8 cellular contexts compared by ENCODE assay signal in the genomic region with DNA sequence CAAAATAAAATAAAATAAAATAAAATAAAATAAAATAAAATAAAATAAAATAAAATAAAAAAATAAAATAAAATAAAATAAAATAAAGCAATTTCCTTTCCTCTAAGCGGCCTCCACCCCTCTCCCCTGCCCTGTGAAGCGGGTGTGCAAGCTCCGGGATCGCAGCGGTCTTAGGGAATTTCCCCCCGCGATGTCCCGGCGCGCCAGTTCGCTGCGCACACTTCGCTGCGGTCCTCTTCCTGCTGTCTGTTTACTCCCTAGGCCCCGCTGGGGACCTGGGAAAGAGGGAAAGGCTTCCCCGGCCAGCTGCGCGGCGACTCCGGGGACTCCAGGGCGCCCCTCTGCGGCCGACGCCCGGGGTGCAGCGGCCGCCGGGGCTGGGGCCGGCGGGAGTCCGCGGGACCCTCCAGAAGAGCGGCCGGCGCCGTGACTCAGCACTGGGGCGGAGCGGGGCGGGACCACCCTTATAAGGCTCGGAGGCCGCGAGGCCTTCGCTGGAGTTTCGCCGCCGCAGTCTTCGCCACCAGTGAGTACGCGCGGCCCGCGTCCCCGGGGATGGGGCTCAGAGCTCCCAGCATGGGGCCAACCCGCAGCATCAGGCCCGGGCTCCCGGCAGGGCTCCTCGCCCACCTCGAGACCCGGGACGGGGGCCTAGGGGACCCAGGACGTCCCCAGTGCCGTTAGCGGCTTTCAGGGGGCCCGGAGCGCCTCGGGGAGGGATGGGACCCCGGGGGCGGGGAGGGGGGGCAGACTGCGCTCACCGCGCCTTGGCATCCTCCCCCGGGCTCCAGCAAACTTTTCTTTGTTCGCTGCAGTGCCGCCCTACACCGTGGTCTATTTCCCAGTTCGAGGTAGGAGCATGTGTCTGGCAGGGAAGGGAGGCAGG. TPM values are rescaled to one million over a fixed set of nuclear protein-coding genes. Genes with fewer than 3 reads are reported as not detected.
DNase-seq lines count a peak whose midpoint lies in the region; ATAC-seq and TF ChIP-seq lines count a peak whose summit lies in the region.

Gene GSTP1 (plus strand): TSS at position 494 of the 886 bp plus-strand sequence. CDS start 32 bp downstream, at position 526.

- H3K4me1 Mint-ChIP-seq in activated CD8-positive, alpha-beta T cell treated with anti-CD3 and anti-CD28 coated beads, Interleukin-2, amount 10 ng/mL, durations not matched to agents 7 days and 5 days (ENCODE audit: low read depth) = peaks cover 51% of the 10 kb centered on the region
- H3K4me1 Mint-ChIP-seq in memory B cell = peaks cover 59% of the 10 kb centered on the region

- peak; percentile 60 for ATAC-seq in HG02981 (IDR thresholded peaks at IDR 0.05; ENCODE audit: unreplicated experiment)
- peak; percentile 92 for ATAC-seq in activated CD8-positive, alpha-beta T cell treated with anti-CD3 and anti-CD28 coated beads, Interleukin-2, amount 10 ng/mL, durations not matched to agents 7 days and 5 days
- peak; percentile 43 for ATAC-seq in memory B cell (ENCODE audit: low read depth)

- H3K4me3 Mint-ChIP-seq in activated CD8-positive, alpha-beta T cell treated with anti-CD3 and anti-CD28 coated beads, Interleukin-2, amount 10 ng/mL, durations not matched to agents 7 days and 5 days = peak within 1 kb of the TSS; percentile 88
- H3K4me3 Mint-ChIP-seq in memory B cell = peak within 1 kb of the TSS; percentile 88

- H3K36me3 Mint-ChIP-seq in activated CD8-positive, alpha-beta T cell treated with anti-CD3 and anti-CD28 coated beads, Interleukin-2, amount 10 ng/mL, durations not matched to agents 7 days and 5 days (ENCODE audit: low read depth) = peaks cover 37% of the 10 kb centered on the region
- H3K36me3 Mint-ChIP-seq in memory B cell = peaks cover 1% of the 10 kb centered on the region

- peak within 1 kb of the TSS; percentile 82 for H3K27ac Mint-ChIP-seq in activated CD8-positive, alpha-beta T cell treated with anti-CD3 and anti-CD28 coated beads, Interleukin-2, amount 10 ng/mL, durations not matched to agents 7 days and 5 days
- H3K27ac Mint-ChIP-seq in memory B cell = peak within 1 kb of the TSS; percentile 91

- H3K27ac ChIP-seq in 22Rv1 = peak within 1 kb of the TSS; percentile 81

- H3K27me3 Mint-ChIP-seq in activated CD8-positive, alpha-beta T cell treated with anti-CD3 and anti-CD28 coated beads, Interleukin-2, amount 10 ng/mL, durations not matched to agents 7 days and 5 days (ENCODE audit: low read depth) = peaks cover 24% of the 10 kb centered on the region
- H3K27me3 Mint-ChIP-seq in memory B cell = peaks cover 3% of the 10 kb centered on the region

- CTCF ChIA-PET in activated CD8-positive, alpha-beta T cell treated with anti-CD3 and anti-CD28 coated beads, Interleukin-2, amount 10 ng/mL, durations not matched to agents 7 days and 5 days (lab: Charles Lee) = interaction anchor here (0.6 to 2.2 kb wide), 13 partner anchors 8 to 755 kb away, joined by 3 to 11 read pairs (median 4); partner anchors contain the start of genes NUDT8 and PPP1CA

- no peak for TF ChIP-seq CTCF in 22Rv1 (IDR thresholded peaks at IDR 0.05)

- POLR2A ChIA-PET in activated CD8-positive, alpha-beta T cell treated with anti-CD3 and anti-CD28 coated beads, Interleukin-2, amount 10 ng/mL, durations not matched to agents 7 days and 5 days (lab: Charles Lee) = interaction anchor here (0.5 to 3.0 kb wide), 5 partner anchors 9 to 615 kb away, joined by 3 to 13 read pairs (median 5); partner anchors contain the start of gene PTPRCAP

- peak; percentile 14 for DNase-seq in NCI-H774 (lab: John Stamatoyannopoulos, UW)
- DNase-seq in activated CD8-positive, alpha-beta T cell treated with anti-CD3 and anti-CD28 coated beads, Interleukin-2, amount 10 ng/mL, durations not matched to agents 7 days and 5 days = peak; percentile 86
- peak; percentile 63 for DNase-seq in effector CD8-positive, alpha-beta T cell (lab: John Stamatoyannopoulos, UW)
- peak; percentile 63 to 77 for DNase-seq in memory B cell (ENCODE audit: low spot score in 2 of 2)
- peak; percentile 67 for DNase-seq in stimulated activated CD8-positive, alpha-beta memory T cell treated with anti-CD3 and anti-CD28 coated beads, Interleukin-12 subunit alpha, Interleukin-12 subunit beta, amount 100 ng/mL, for 1 hour (ENCODE audit: low read depth)

- peak; percentile 97 for TF ChIP-seq POLR2A in GM15510 (IDR thresholded peaks at IDR 0.05; ENCODE audit: borderline replicate concordance, extremely low read depth, insufficient read length)

- H3K9me3 Mint-ChIP-seq in activated CD8-positive, alpha-beta T cell treated with anti-CD3 and anti-CD28 coated beads, Interleukin-2, amount 10 ng/mL, durations not matched to agents 7 days and 5 days (ENCODE audit: insufficient read depth) = no peaks in the 10 kb centered on the region
- peaks cover 1% of the 10 kb centered on the region for H3K9me3 Mint-ChIP-seq in memory B cell

RNA-seq across cellular contexts. Expression of gene GSTP1, which starts in this region (rescaled TPM):
- 100 to 1,000 TPM; 330 to 337 TPM for total RNA-seq in activated CD8-positive, alpha-beta T cell treated with anti-CD3 and anti-CD28 coated beads, Interleukin-2, amount 10 ng/mL, durations not matched to agents 7 days and 5 days

Comparison
In these comparisons a context has a peak if more than half of its experiments do, and no peak if none do; other contexts are left out.
1. Peak in every context shown above with its lines: DNase-seq, ATAC-seq and H3K27ac ChIP-seq.
2. DNase-seq: peak in every context shown above with its lines; median percentile 86 in activated CD8-positive, alpha-beta T cell treated with anti-CD3 and anti-CD28 coated beads, Interleukin-2, amount 10 ng/mL, durations not matched to agents 7 days and 5 days; 70 in memory B cell; 67 in stimulated activated CD8-positive, alpha-beta memory T cell treated with anti-CD3 and anti-CD28 coated beads, Interleukin-12 subunit alpha, Interleukin-12 subunit beta, amount 100 ng/mL, for 1 hour; 63 in effector CD8-positive, alpha-beta T cell; 14 in NCI-H774.